In genomic region chr17:65530158-65530984, GRCh38 we compare ENCODE assay signal across 13 cellular contexts. TPM values are rescaled to one million over a fixed set of nuclear protein-coding genes. Genes with fewer than 3 reads are reported as not detected.
DNase-seq lines count a peak whose midpoint lies in the region; ATAC-seq, FAIRE-seq and TF ChIP-seq lines count a peak whose summit lies in the region.
"Had no signal": no experiment of that assay in that cellular context is flagged by ENCODE, and none has a peak within 500 bp of the region (broad histone marks: within the 10 kb centered on the region; RNA-seq: fewer than 3 reads in every experiment).

No MANE protein-coding gene starts in this region.

- H3K4me3 ChIP-seq in BLaER1 (no peak overlapping the region), cardiac muscle cell (no peak overlapping the region), neural progenitor cell (no peak overlapping the region), kidney (ENCODE audit: low read length in 2 of 2) (no peak overlapping the region)

- H4K20me1 ChIP-seq in BLaER1 = no peaks in the 10 kb centered on the region
- peaks cover 65% of the 10 kb centered on the region for H4K20me1 ChIP-seq in neural progenitor cell (ENCODE audit: low read depth)

- FAIRE-seq in kidney (lab: Jason Lieb, UNC) = no peak

- H3K9me3 ChIP-seq in BLaER1 (no peaks in the 10 kb centered on the region), cardiac muscle cell (ENCODE audit: low read depth) (no peaks in the 10 kb centered on the region), neural progenitor cell (ENCODE audit: low read depth) (no peaks in the 10 kb centered on the region), kidney (ENCODE audit: control insufficient read depth in 1 of 2, low read length in 2 of 2) (no peaks in the 10 kb centered on the region)

- H3K27ac ChIP-seq in BLaER1 = peak overlapping the region; percentile 64
- H3K27ac ChIP-seq in cardiac muscle cell = peak overlapping the region; percentile 88
- no peak overlapping the region for H3K27ac ChIP-seq in neural progenitor cell
- peak overlapping the region in 1 of 2 donors; percentile 51 for H3K27ac ChIP-seq in kidney (ENCODE audit: low read depth in 2 of 2, low read length in 2 of 2)
- H3K27ac ChIP-seq: C4-2B, KMS-11 had no signal

- ATAC-seq in GM19455 (IDR thresholded peaks at IDR 0.05; ENCODE audit: unreplicated experiment) = no peak

- peaks cover 37% of the 10 kb centered on the region for H3K4me1 ChIP-seq in BLaER1
- H3K4me1 ChIP-seq in cardiac muscle cell (ENCODE audit: low read depth) = peaks cover 27% of the 10 kb centered on the region
- H3K4me1 ChIP-seq in neural progenitor cell = peaks cover 23% of the 10 kb centered on the region
- H3K4me1 ChIP-seq in kidney (ENCODE audit: control insufficient read depth in 1 of 2, insufficient read depth in 1 of 2, low read depth in 1 of 2, low read length in 2 of 2) = peaks cover 18 to 20% of the 10 kb centered on the region in 2 donors

- H3K27ac Mint-ChIP-seq in neural progenitor cell = peak overlapping the region; percentile 93
- H3K27ac Mint-ChIP-seq in endothelial cell (ENCODE audit: unreplicated experiment) = no peak overlapping the region

- H3F3A ChIP-seq in neural progenitor cell (ENCODE audit: low read depth) = peaks cover 14% of the 10 kb centered on the region

- no peak for TF ChIP-seq CTCF in cardiac muscle cell (IDR thresholded peaks at IDR 0.05; ENCODE audit: low read depth, low read length)
- TF ChIP-seq CTCF in neural progenitor cell (IDR thresholded peaks at IDR 0.05) = no peak
- TF ChIP-seq CTCF in endothelial cell (IDR thresholded peaks at IDR 0.05; ENCODE audit: unreplicated experiment) = no peak
- no peak for TF ChIP-seq CTCF in kidney (IDR thresholded peaks at IDR 0.05; ENCODE audit: borderline replicate concordance, extremely low read depth, insufficient read depth)

- peak overlapping the region; percentile 88 for H3K4me2 ChIP-seq in BLaER1
- peak overlapping the region; percentile 46 for H3K4me2 ChIP-seq in neural progenitor cell
- H3K4me2 ChIP-seq: KMS-11 had no signal

- peaks cover 22% of the 10 kb centered on the region for H3K27me3 Mint-ChIP-seq in neural progenitor cell (ENCODE audit: insufficient read depth, low read depth)
- H3K27me3 Mint-ChIP-seq in endothelial cell (ENCODE audit: unreplicated experiment) = peaks cover 7% of the 10 kb centered on the region

- H3K36me3 Mint-ChIP-seq in neural progenitor cell (peaks cover 50% of the 10 kb centered on the region), endothelial cell (ENCODE audit: low read depth, unreplicated experiment) (peaks cover 37% of the 10 kb centered on the region)

- H3K9ac ChIP-seq in BLaER1 = peak overlapping the region; percentile 49
- no peak overlapping the region for H3K9ac ChIP-seq in neural progenitor cell
- H3K9ac ChIP-seq in kidney (ENCODE audit: low read length in 2 of 2) = no peak overlapping the region
- H3K9ac ChIP-seq: KMS-11 had no signal

- intact Hi-C loops in kidney (cut with DNase I) = no loop called here

- no peaks in the 10 kb centered on the region for H3K79me2 ChIP-seq in neural progenitor cell (ENCODE audit: low read depth)

- H3K27me3 ChIP-seq in BLaER1 (no peaks in the 10 kb centered on the region), cardiac muscle cell (no peaks in the 10 kb centered on the region), neural progenitor cell (no peaks in the 10 kb centered on the region)

- peaks cover 55% of the 10 kb centered on the region for H3K36me3 ChIP-seq in BLaER1
- H3K36me3 ChIP-seq in cardiac muscle cell = peaks cover 33% of the 10 kb centered on the region
- no peaks in the 10 kb centered on the region for H3K36me3 ChIP-seq in neural progenitor cell
- no peaks in the 10 kb centered on the region for H3K36me3 ChIP-seq in kidney (ENCODE audit: control insufficient read depth in 1 of 2, insufficient read depth in 2 of 2, low read length in 2 of 2)

- no peaks in the 10 kb centered on the region for H3K9me3 Mint-ChIP-seq in neural progenitor cell
- H3K9me3 Mint-ChIP-seq in endothelial cell (ENCODE audit: unreplicated experiment) = no peaks in the 10 kb centered on the region

- H2AFZ ChIP-seq in neural progenitor cell (replicated peaks) = no peak overlapping the region

- DNase-seq in NCI-H69 (lab: John Stamatoyannopoulos, UW) = peak; percentile 68
- no peak for DNase-seq in cardiac muscle cell (ENCODE audit: low read depth in 1 of 2, low spot score in 1 of 2)
- no peak for DNase-seq in neural progenitor cell (ENCODE audit: low spot score)
- DNase-seq in endothelial cell (ENCODE audit: low spot score) = no peak
- DNase-seq in kidney = no peak
- DNase-seq in hippocampal formation (lab: John Stamatoyannopoulos, UW) = no peak
- DNase-seq: left cardiac atrium; NCI-H446; stimulated activated CD8-positive, alpha-beta memory T cell treated with anti-CD3 and anti-CD28 coated beads, Interleukin-4, amount 100 ng/mL, for 48 hours had no signal

- H3K4me1 Mint-ChIP-seq in neural progenitor cell = peaks cover 66% of the 10 kb centered on the region
- peaks cover 21% of the 10 kb centered on the region for H3K4me1 Mint-ChIP-seq in endothelial cell (ENCODE audit: unreplicated experiment)

- H3K4me3 Mint-ChIP-seq in neural progenitor cell = peak overlapping the region; percentile 75
- no peak overlapping the region for H3K4me3 Mint-ChIP-seq in endothelial cell (ENCODE audit: unreplicated experiment)

RNA-seq across cellular contexts. Expression of gene AXIN2, which starts 31.1 kb away (rescaled TPM):
- 35.4 and 51.1 TPM in 2 replicates for total RNA-seq in cardiac muscle cell
- polyA plus RNA-seq in cardiac muscle cell = 15.0 and 22.3 TPM in 2 replicates
- total RNA-seq in neural progenitor cell (ENCODE audit: low replicate concordance) = 21.8 and 22.0 TPM in 2 replicates
- total RNA-seq in endothelial cell (ENCODE audit: unreplicated experiment) = 44.8 TPM
- total RNA-seq in kidney = 14.0 TPM
- 1.2 TPM for polyA plus RNA-seq in kidney (ENCODE audit: insufficient read depth, low read depth, low replicate concordance)
